Comparison of ENCODE assay signal across 8 cellular contexts in the genomic region with DNA sequence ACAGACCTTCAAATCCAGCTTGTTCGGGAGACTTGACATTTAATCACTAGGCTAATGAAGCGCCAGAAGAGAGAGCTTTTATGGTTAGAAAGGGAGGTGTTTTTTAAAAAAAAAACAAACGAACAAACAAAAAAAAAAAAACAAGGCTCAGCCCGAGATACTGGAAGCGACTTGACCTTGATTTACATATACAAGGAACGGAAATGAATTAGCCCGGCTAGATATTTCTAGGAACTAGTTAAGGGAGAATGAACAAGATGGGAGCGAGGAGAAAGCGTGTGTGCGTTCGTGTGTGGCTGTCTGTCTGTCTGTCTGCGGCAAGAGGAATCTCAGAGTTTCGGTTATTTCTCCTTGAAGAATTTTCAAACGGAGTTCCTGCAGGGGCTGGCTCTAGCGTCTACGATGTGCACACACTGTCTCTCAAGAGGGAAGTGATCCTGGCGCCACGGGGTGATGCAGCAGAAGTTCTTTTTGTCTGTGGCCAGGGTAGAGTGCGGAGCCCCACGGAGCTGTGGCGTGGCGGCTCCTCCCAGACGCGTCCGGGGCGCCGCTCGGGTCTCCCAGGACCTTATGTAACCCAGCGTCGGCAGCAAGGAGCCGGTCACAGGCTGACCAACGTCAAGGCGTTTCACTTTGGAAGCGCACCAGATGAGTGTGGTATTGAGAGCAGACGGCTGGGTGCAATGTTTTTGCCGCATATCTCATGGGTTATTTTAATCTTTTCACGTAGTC. TPM values are rescaled to one million over a fixed set of nuclear protein-coding genes. Genes with fewer than 3 reads are reported as not detected.
DNase-seq lines count a peak whose midpoint lies in the region; ATAC-seq and TF ChIP-seq lines count a peak whose summit lies in the region.

No MANE protein-coding gene starts in this region.

- peaks cover 37% of the 10 kb centered on the region for H3K27me3 Mint-ChIP-seq in T-helper 1 cell treated with Interleukin-12 subunit alpha and Interleukin-12 subunit beta and Interleukin-4 antibody, amounts not matched to agents 30 μg/mL and 1 μg/mL, for 36 hours (ENCODE audit: low read depth)

- TF ChIP-seq CTCF in cardiac fibroblast (IDR thresholded peaks at IDR 0.05; ENCODE audit: low read depth, low read length) = no peak
- TF ChIP-seq CTCF in gastrocnemius medialis (IDR thresholded peaks at IDR 0.05 in 4 of 5, conservative IDR thresholded peaks at IDR 0.05 in 1 of 5) = peak in 1 of 5 experiments; percentile 7

- H3K27ac Mint-ChIP-seq in T-helper 1 cell treated with Interleukin-12 subunit alpha and Interleukin-12 subunit beta and Interleukin-4 antibody, amounts not matched to agents 30 μg/mL and 1 μg/mL, for 36 hours = peak overlapping the region; percentile 74

- H3K36me3 Mint-ChIP-seq in T-helper 1 cell treated with Interleukin-12 subunit alpha and Interleukin-12 subunit beta and Interleukin-4 antibody, amounts not matched to agents 30 μg/mL and 1 μg/mL, for 36 hours (ENCODE audit: low read depth) = no peaks in the 10 kb centered on the region

- no peaks in the 10 kb centered on the region for H3K9me3 Mint-ChIP-seq in T-helper 1 cell treated with Interleukin-12 subunit alpha and Interleukin-12 subunit beta and Interleukin-4 antibody, amounts not matched to agents 30 μg/mL and 1 μg/mL, for 36 hours

- no peaks in the 10 kb centered on the region for H3K9me3 ChIP-seq in KOPT-K1 (ENCODE audit: insufficient read depth, low read length, poor library complexity, severe bottlenecking)
- no peaks in the 10 kb centered on the region for H3K9me3 ChIP-seq in gastrocnemius medialis

- TF ChIP-seq POLR2A in gastrocnemius medialis (IDR thresholded peaks at IDR 0.05) = peak in 1 of 2 donors; percentile 68

- peak; percentile 59 for DNase-seq in GDM1 (lab: John Stamatoyannopoulos, UW)
- peak; percentile 83 to 86 for DNase-seq in cardiac fibroblast (ENCODE audit: low read depth in 2 of 2)
- peak; percentile 39 for DNase-seq in iPS-NIHi7 (ENCODE audit: extremely low spot score)
- DNase-seq in gastrocnemius medialis = peak; percentile 33 to 67
- DNase-seq in middle frontal gyrus (ENCODE audit: extremely low spot score, low spot score) = no peak

- intact Hi-C loops in gastrocnemius medialis (cut with DNase I; ENCODE audit: low total_unique reads) = loop anchor here (2.0 kb wide), 1 partner anchor 21 kb away; no protein-coding TSS in a partner anchor

- ATAC-seq in GM21825 (IDR thresholded peaks at IDR 0.05; ENCODE audit: unreplicated experiment) (peak; percentile 88), gastrocnemius medialis (peak; percentile 74 to 79)

- peaks cover 0 to 10% of the 10 kb centered on the region in 2 donors for H3K4me1 ChIP-seq in gastrocnemius medialis

- H3K27me3 ChIP-seq in gastrocnemius medialis = peaks cover 0 to 5% (median 0%) of the 10 kb centered on the region in 3 donors

- H3K4me1 Mint-ChIP-seq in T-helper 1 cell treated with Interleukin-12 subunit alpha and Interleukin-12 subunit beta and Interleukin-4 antibody, amounts not matched to agents 30 μg/mL and 1 μg/mL, for 36 hours (ENCODE audit: low read depth) = peaks cover 42% of the 10 kb centered on the region

- H3K4me3 ChIP-seq in cardiac fibroblast (replicated peaks in 1 of 2; ENCODE audit: low read depth in 2 of 2, low read length in 2 of 2) = peak overlapping the region; percentile 52 to 60
- H3K4me3 ChIP-seq in gastrocnemius medialis = peak overlapping the region; percentile 56 to 80 (median 70)

- H3K36me3 ChIP-seq in KOPT-K1 (ENCODE audit: insufficient read depth, low read length) (no peaks in the 10 kb centered on the region), gastrocnemius medialis (no peaks in the 10 kb centered on the region)

- H3K27ac ChIP-seq in KOPT-K1 (ENCODE audit: low read depth, low read length, poor library complexity, severe bottlenecking) (peak overlapping the region; percentile 43), gastrocnemius medialis (peak overlapping the region; percentile 65 to 77 (median 72))

- H3K4me3 Mint-ChIP-seq in T-helper 1 cell treated with Interleukin-12 subunit alpha and Interleukin-12 subunit beta and Interleukin-4 antibody, amounts not matched to agents 30 μg/mL and 1 μg/mL, for 36 hours = peak overlapping the region; percentile 90

- in situ Hi-C loops in gastrocnemius medialis (cut with MboI; ENCODE audit: low sequenced_read_pairs in 4 of 4) = loop anchor here in 2 of 4 donors (10.0 to 25.0 kb wide), 2 partner anchors 146 to 153 kb away; no protein-coding TSS in a partner anchor

RNA-seq across cellular contexts. Expression of gene SOCS2, which starts 18.8 kb away (rescaled TPM):
- 10 to 100 TPM in 1 of 4 donors, 1 to 10 TPM in 3; 4.3 to 14.9 (median 5.3) TPM for total RNA-seq in gastrocnemius medialis
